In genomic region chr9:112285056-112285455, GRCh38 we compare ENCODE assay signal across 31 cellular contexts.
"Had no signal": no experiment of that assay in that cellular context is flagged by ENCODE, and none has a peak within 500 bp of the region (broad histone marks: within the 10 kb centered on the region; RNA-seq: fewer than 3 reads in every experiment).

No MANE protein-coding gene starts in this region.

- H3K4me1 Mint-ChIP-seq: neural crest cell had no signal

- H3K4me3 Mint-ChIP-seq: activated CD4-positive, alpha-beta memory T cell treated with anti-CD3 and anti-CD28 coated beads for 36 hours; activated CD4-positive, alpha-beta T cell treated with anti-CD3 and anti-CD28 coated beads, Interleukin-2, amount 10 ng/mL, durations not matched to agents 24 days and 14 days; activated naive CD4-positive, alpha-beta T cell treated with anti-CD3 and anti-CD28 coated beads, Interleukin-2, amount 10 ng/mL, durations not matched to agents 7 days and 5 days; activated naive CD8-positive, alpha-beta T cell treated with anti-CD3 and anti-CD28 coated beads, Interleukin-2, amount 10 ng/mL, durations not matched to agents 7 days and 5 days; activated T-helper 1 cell treated with anti-CD3 and anti-CD28 coated beads, Interleukin-12 subunit alpha, Interleukin-12 subunit beta, Interleukin-2, Interleukin-4 antibody, amounts not matched to agents 30 ng/mL and 10 ng/mL and 1 ng/mL, durations not matched to agents 14 hours and 24 hours and 36 hours; mesothelial cell of epicardium; naive thymus-derived CD4-positive, alpha-beta T cell; neural crest cell; stimulated activated memory B cell treated with anti-CD40 and anti-IgM and Interleukin-4, amounts not matched to agents 10 μg/mL and 1 μg/mL and 100 μg/mL, for 72 hours; stimulated activated naive CD8-positive, alpha-beta T cell treated with anti-CD3 and anti-CD28 coated beads, Interleukin-15, amount 100 ng/mL, for 72 hours; type B pancreatic cell had no signal

- H3K27ac Mint-ChIP-seq: activated CD4-positive, alpha-beta memory T cell treated with anti-CD3 and anti-CD28 coated beads for 36 hours; activated CD4-positive, alpha-beta T cell treated with anti-CD3 and anti-CD28 coated beads, Interleukin-2, amount 10 ng/mL, durations not matched to agents 24 days and 14 days; activated naive CD8-positive, alpha-beta T cell treated with anti-CD3 and anti-CD28 coated beads, Interleukin-2, amount 10 ng/mL, durations not matched to agents 7 days and 5 days; activated T-helper 1 cell treated with anti-CD3 and anti-CD28 coated beads, Interleukin-12 subunit alpha, Interleukin-12 subunit beta, Interleukin-2, Interleukin-4 antibody, amounts not matched to agents 30 ng/mL and 10 ng/mL and 1 ng/mL, durations not matched to agents 14 hours and 24 hours and 36 hours; mesothelial cell of epicardium; naive thymus-derived CD4-positive, alpha-beta T cell; stimulated activated memory B cell treated with anti-CD40 and anti-IgM and Interleukin-4, amounts not matched to agents 10 μg/mL and 1 μg/mL and 100 μg/mL, for 72 hours; stimulated activated naive CD8-positive, alpha-beta T cell treated with anti-CD3 and anti-CD28 coated beads, Interleukin-15, amount 100 ng/mL, for 72 hours; type B pancreatic cell had no signal

- H3K27me3 Mint-ChIP-seq: activated CD4-positive, alpha-beta memory T cell treated with anti-CD3 and anti-CD28 coated beads for 36 hours; activated CD4-positive, alpha-beta T cell treated with anti-CD3 and anti-CD28 coated beads, Interleukin-2, amount 10 ng/mL, durations not matched to agents 24 days and 14 days; activated naive CD4-positive, alpha-beta T cell treated with anti-CD3 and anti-CD28 coated beads, Interleukin-2, amount 10 ng/mL, durations not matched to agents 7 days and 5 days; activated naive CD8-positive, alpha-beta T cell treated with anti-CD3 and anti-CD28 coated beads, Interleukin-2, amount 10 ng/mL, durations not matched to agents 7 days and 5 days; naive thymus-derived CD4-positive, alpha-beta T cell; stimulated activated memory B cell treated with anti-CD40 and anti-IgM and Interleukin-4, amounts not matched to agents 10 μg/mL and 1 μg/mL and 100 μg/mL, for 72 hours; stimulated activated naive CD8-positive, alpha-beta T cell treated with anti-CD3 and anti-CD28 coated beads, Interleukin-15, amount 100 ng/mL, for 72 hours; type B pancreatic cell had no signal

- H3K27ac ChIP-seq: brain microvascular endothelial cell, esophagus muscularis mucosa, foreskin keratinocyte, heart right ventricle, parathyroid adenoma, psoas muscle, right atrium auricular region, vagina had no signal

- H3K27me3 ChIP-seq: brain microvascular endothelial cell, esophagus muscularis mucosa, foreskin keratinocyte, heart right ventricle, right atrium auricular region, vagina had no signal

- H3K4me3 ChIP-seq: esophagus muscularis mucosa, heart right ventricle, psoas muscle, right atrium auricular region, smooth muscle cell, vagina had no signal

- DNase-seq: activated CD4-positive, alpha-beta memory T cell treated with anti-CD3 and anti-CD28 coated beads for 36 hours; activated CD4-positive, alpha-beta T cell treated with anti-CD3 and anti-CD28 coated beads, Interleukin-2, amount 10 ng/mL, durations not matched to agents 24 days and 14 days; activated CD4-positive, CD25-positive, alpha-beta regulatory T cell treated with anti-CD3 and anti-CD28 coated beads, Interleukin-2, amount 50 U/mL, for 72 hours; activated CD8-positive, alpha-beta memory T cell treated with anti-CD3 and anti-CD28 coated beads, Interleukin-2, amount 50 U/mL, for 4 hours; activated effector memory CD4-positive, alpha-beta T cell treated with anti-CD3 and anti-CD28 coated beads, Interleukin-2, amount 50 U/mL, for 16 hours; activated naive CD4-positive, alpha-beta T cell treated with anti-CD3 and anti-CD28 coated beads, Interleukin-2, amount 10 ng/mL, durations not matched to agents 7 days and 5 days; activated naive CD8-positive, alpha-beta T cell treated with anti-CD3 and anti-CD28 coated beads, Interleukin-2, amount 10 ng/mL, durations not matched to agents 7 days and 5 days; activated T-cell treated with anti-CD3 and anti-CD28 coated beads, Interleukin-2, amount 50 U/mL, for 1 hour; brain microvascular endothelial cell; cortex of kidney; foreskin keratinocyte; heart right ventricle; naive thymus-derived CD4-positive, alpha-beta T cell; occipital lobe; psoas muscle; stimulated activated CD4-positive, alpha-beta T cell treated with anti-CD3 and anti-CD28 coated beads, Interleukin-1b, Interleukin-23, amount 100 ng/mL, for 48 hours; stimulated activated CD4-positive, alpha-beta T cell treated with anti-CD3 and anti-CD28 coated beads, Interleukin-4, amount 100 ng/mL, for 4 hours; stimulated activated CD8-positive, alpha-beta memory T cell treated with anti-CD3 and anti-CD28 coated beads, Interleukin-4, amount 100 ng/mL, for 48 hours; stimulated activated naive CD8-positive, alpha-beta T cell treated with anti-CD3 and anti-CD28 coated beads, Interleukin-15, amount 100 ng/mL, for 72 hours; substantia nigra; T-helper 9 cell had no signal

- H3K36me3 ChIP-seq: right atrium auricular region, vagina had no signal

- H3K9me3 ChIP-seq: esophagus muscularis mucosa, right atrium auricular region, vagina had no signal

- H3K4me1 ChIP-seq: foreskin keratinocyte, parathyroid adenoma, vagina had no signal

- H3K9ac ChIP-seq: parathyroid adenoma had no signal

- ATAC-seq: foreskin keratinocyte; heart right ventricle; naive thymus-derived CD4-positive, alpha-beta T cell; psoas muscle; stimulated activated memory B cell treated with anti-CD40 and anti-IgM and Interleukin-4, amounts not matched to agents 10 μg/mL and 1 μg/mL and 100 μg/mL, for 72 hours; stimulated activated naive CD8-positive, alpha-beta T cell treated with anti-CD3 and anti-CD28 coated beads, Interleukin-15, amount 100 ng/mL, for 72 hours had no signal
